ENCODE assay signal across 9 cellular contexts in genomic region chr22:47337161-47337621, GRCh38.
DNase-seq lines count a peak whose midpoint lies in the region; ATAC-seq, FAIRE-seq and TF ChIP-seq lines count a peak whose summit lies in the region.
"Had no signal": no experiment of that assay in that cellular context is flagged by ENCODE, and none has a peak within 500 bp of the region (broad histone marks: within the 10 kb centered on the region; RNA-seq: fewer than 3 reads in every experiment).

No MANE protein-coding gene starts in this region.

- POLR2A ChIA-PET in SK-N-SH (lab: Yijun Ruan, JAX), result no interaction called here

- H3K4me2 ChIP-seq in SK-N-SH, result peak overlapping the region; percentile 61

- TF ChIP-seq CTCF in left ventricle myocardium inferior (IDR thresholded peaks at IDR 0.05; ENCODE audit: borderline replicate concordance) (no peak), SK-N-SH (IDR thresholded peaks at IDR 0.05) (no peak), kidney (IDR thresholded peaks at IDR 0.05; ENCODE audit: borderline replicate concordance, extremely low read depth, insufficient read depth) (no peak)

- TF ChIP-seq EP300 in SK-N-SH (IDR thresholded peaks at IDR 0.05; ENCODE audit: borderline replicate concordance in 1 of 2, low read depth in 1 of 2, low read length in 1 of 2), result no peak

- peak; percentile 84 for FAIRE-seq in urothelium cell line (lab: Jason Lieb, UNC)
- FAIRE-seq in kidney (lab: Jason Lieb, UNC), result no peak

- peaks cover 11% of the 10 kb centered on the region for H3K9me3 ChIP-seq in left ventricle myocardium inferior (replicated peaks)
- H3K9me3 ChIP-seq in SK-N-SH, result no peaks in the 10 kb centered on the region
- H3K9me3 ChIP-seq in kidney (ENCODE audit: control insufficient read depth in 1 of 2, low read length in 2 of 2), result peaks cover 0 to 7% of the 10 kb centered on the region in 2 donors

- CTCF ChIA-PET in SK-N-SH (lab: Yijun Ruan, JAX), result no interaction called here

- no peaks in the 10 kb centered on the region for H3K4me1 ChIP-seq in left ventricle myocardium inferior
- H3K4me1 ChIP-seq in SK-N-SH (ENCODE audit: control insufficient read depth in 1 of 2, insufficient read depth in 2 of 2, low read depth in 1 of 2, low read length in 1 of 2), result no peaks in the 10 kb centered on the region
- H3K4me1 ChIP-seq in kidney (ENCODE audit: control insufficient read depth in 1 of 2, insufficient read depth in 1 of 2, low read depth in 1 of 2, low read length in 2 of 2), result no peaks in the 10 kb centered on the region

- no peaks in the 10 kb centered on the region for H4K20me1 ChIP-seq in SK-N-SH (ENCODE audit: insufficient read depth)

- intact Hi-C loops in left ventricle myocardium inferior (cut with micrococcal nuclease), result no loop called here
- intact Hi-C loops in Right ventricle myocardium superior (cut with DNase I), result no loop called here
- intact Hi-C loops in kidney (cut with DNase I), result no loop called here

- no peaks in the 10 kb centered on the region for H3F3A ChIP-seq in SK-N-SH (replicated peaks; ENCODE audit: insufficient read depth)

- H3K36me3 ChIP-seq in left ventricle myocardium inferior (no peaks in the 10 kb centered on the region), SK-N-SH (replicated peaks in 1 of 2; ENCODE audit: control insufficient read depth in 1 of 2, insufficient read depth in 2 of 2, low read length in 1 of 2) (no peaks in the 10 kb centered on the region), kidney (ENCODE audit: control insufficient read depth in 1 of 2, insufficient read depth in 2 of 2, low read length in 2 of 2) (no peaks in the 10 kb centered on the region)

- 18% methylated on average over 8 of the region's 8 CpGs for WGBS in SK-N-SH (ENCODE audit: low lambda C conversion rate)

- TF ChIP-seq RAD21 in SK-N-SH (IDR thresholded peaks at IDR 0.05; ENCODE audit: low read length), result no peak

- H3K27me3 ChIP-seq in left ventricle myocardium inferior (ENCODE audit: low read depth) (peaks cover 37% of the 10 kb centered on the region), SK-N-SH (ENCODE audit: insufficient read depth) (no peaks in the 10 kb centered on the region)

- ATAC-seq in Right ventricle myocardium superior (ENCODE audit: poor library complexity), result no peak
- ATAC-seq in GM19397 (IDR thresholded peaks at IDR 0.05; ENCODE audit: unreplicated experiment), result no peak

- H2AFZ ChIP-seq in SK-N-SH (ENCODE audit: low read depth), result 0 out of 2 replicates have a peak overlapping the region, but pooled peaks have one; percentile 50

- DNase-seq in left ventricle myocardium inferior, result no peak
- no peak for DNase-seq in Right ventricle myocardium superior
- no peak for DNase-seq in SK-N-SH
- DNase-seq in foreskin melanocyte, result peak; percentile 45
- DNase-seq in urothelium cell line (ENCODE audit: low spot score), result peak; percentile 87
- no peak for DNase-seq in stimulated activated naive CD4-positive, alpha-beta T cell treated with Interleukin-2 at 50 U/mL for 16 hours (lab: John Stamatoyannopoulos, UW)
- no peak for DNase-seq in kidney
- DNase-seq: stimulated activated CD4-positive, alpha-beta T cell treated with anti-CD3 and anti-CD28 coated beads, Interleukin-1b, Interleukin-23, amount 100 ng/mL, for 48 hours had no signal

- H3K4me3 ChIP-seq in left ventricle myocardium inferior (peak overlapping the region; percentile 30), SK-N-SH (ENCODE audit: low read depth in 2 of 2, low read length in 1 of 2) (peak overlapping the region; percentile 28 to 46; a peak in 3 of 4 replicates), kidney (ENCODE audit: low read length in 2 of 2) (peak overlapping the region in 1 of 2 donors; percentile 14)

- H3K9me2 ChIP-seq in SK-N-SH, result no peaks in the 10 kb centered on the region

- H3K9ac ChIP-seq in SK-N-SH, result no peak overlapping the region
- no peak overlapping the region for H3K9ac ChIP-seq in kidney (ENCODE audit: low read length in 2 of 2)

- H3K27ac ChIP-seq in left ventricle myocardium inferior (replicated peaks) (no peak overlapping the region), SK-N-SH (ENCODE audit: low read depth in 2 of 2, low read length in 1 of 2) (no peak overlapping the region), kidney (ENCODE audit: low read depth in 2 of 2, low read length in 2 of 2) (no peak overlapping the region)

- no peaks in the 10 kb centered on the region for H3K79me2 ChIP-seq in SK-N-SH (ENCODE audit: insufficient read depth)

TF ChIP-seq in SK-N-SH, 30 proteins besides CTCF, POLR2A, EP300 and RAD21:
- TF ChIP-seq FOSL2 (IDR thresholded peaks at IDR 0.05; ENCODE audit: borderline replicate concordance, low read depth) (peak; percentile 31; the same call in 1 of the 2 replicates), CHD2 (IDR thresholded peaks at IDR 0.05; ENCODE audit: low read length, partially characterized antibody) (no peak), GATA2 (CRISPR knock-in tag; IDR thresholded peaks at IDR 0.05) (no peak), ELF1 (IDR thresholded peaks at IDR 0.05) (peak; percentile 72), JUND (IDR thresholded peaks at IDR 0.05) (0 out of 2 replicates have a peak, but pooled peaks have one; percentile 10)
TF ChIP-seq in SK-N-SH: peak in this region for 3.

Comparison
In these comparisons a context has a peak if more than half of its experiments do, and no peak if none do; other contexts are left out.
1. DNase-seq: peak in foreskin melanocyte (single experiment) and urothelium cell line (single experiment); none in left ventricle myocardium inferior (single experiment), Right ventricle myocardium superior (single experiment), SK-N-SH (single experiment), stimulated activated naive CD4-positive, alpha-beta T cell treated with Interleukin-2 at 50 U/mL for 16 hours (single experiment) and kidney (single experiment).